ENCODE assay signal across 8 cellular contexts in the genomic region with DNA sequence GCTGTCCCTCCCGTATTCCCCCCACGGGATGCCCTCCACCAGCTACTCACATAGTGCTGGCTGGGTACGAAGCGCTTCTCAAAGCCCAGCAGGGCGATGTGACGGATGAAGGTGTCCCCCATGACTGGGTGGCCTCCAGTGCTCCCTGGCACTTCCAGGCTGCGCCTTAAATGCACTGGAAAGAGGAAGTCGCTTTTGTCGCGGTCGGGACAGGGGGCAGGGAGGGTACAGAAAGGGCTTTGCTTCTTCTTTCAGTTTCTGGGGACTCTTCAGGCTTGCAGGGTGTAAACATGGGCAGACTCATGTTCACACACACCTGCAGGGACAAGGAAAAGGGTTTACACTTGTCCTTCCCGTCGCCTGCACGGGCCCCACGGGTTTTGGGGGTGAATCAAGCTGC.
DNase-seq lines count a peak whose midpoint lies in the region; ATAC-seq lines count a peak whose summit lies in the region.
"Not testable (repeated sequence)": the region's sequence is repeated elsewhere in the genome, so short reads cannot be mapped to it uniquely, and the experiment has no call there.

No MANE protein-coding gene starts in this region.

- not testable (repeated sequence) for H3K9me3 ChIP-seq in CD4-positive, CD25-positive, alpha-beta regulatory T cell (ENCODE audit: control insufficient read depth in 2 of 2, low read length in 2 of 2)

- H3K9me3 Mint-ChIP-seq in CD4-positive, CD25-positive, alpha-beta regulatory T cell; effector memory CD8-positive, alpha-beta T cell; naive B cell: not testable (repeated sequence)

- not testable (repeated sequence) for H3K36me3 ChIP-seq in CD4-positive, CD25-positive, alpha-beta regulatory T cell (ENCODE audit: control insufficient read depth, insufficient read depth, low read length)

- not testable (repeated sequence) for H3K4me3 Mint-ChIP-seq in CD4-positive, CD25-positive, alpha-beta regulatory T cell; effector memory CD8-positive, alpha-beta T cell; naive B cell

- not testable (repeated sequence) for DNase-seq in CD4-positive, CD25-positive, alpha-beta regulatory T cell; effector memory CD8-positive, alpha-beta T cell; naive B cell

- H3K4me3 ChIP-seq in CD4-positive, CD25-positive, alpha-beta regulatory T cell (ENCODE audit: low read depth, low read length), result not testable (repeated sequence)

- not testable (repeated sequence) for H3K36me3 Mint-ChIP-seq in CD4-positive, CD25-positive, alpha-beta regulatory T cell; effector memory CD8-positive, alpha-beta T cell (ENCODE audit: insufficient read depth); naive B cell

- ATAC-seq in CD4-positive, CD25-positive, alpha-beta regulatory T cell (ENCODE audit: low read depth in 2 of 2), result peak; percentile 64 to 73
- ATAC-seq in GM19023 (IDR thresholded peaks at IDR 0.05; ENCODE audit: unreplicated experiment) (peak; percentile 81), GM21390 (IDR thresholded peaks at IDR 0.05; ENCODE audit: unreplicated experiment) (peak; percentile 74), HG02678 (IDR thresholded peaks at IDR 0.05; ENCODE audit: unreplicated experiment) (peak; percentile 88), HG03095 (IDR thresholded peaks at IDR 0.05; ENCODE audit: unreplicated experiment) (peak; percentile 72), HG03521 (IDR thresholded peaks at IDR 0.05; ENCODE audit: unreplicated experiment) (peak; percentile 72), naive B cell (ENCODE audit: low read depth in 2 of 2) (peak; percentile 96)
- ATAC-seq in effector memory CD8-positive, alpha-beta T cell (replicated peaks), result peak; percentile 61

- H3K4me1 ChIP-seq in CD4-positive, CD25-positive, alpha-beta regulatory T cell (ENCODE audit: control insufficient read depth, insufficient read depth, low read length, poor library complexity, severe bottlenecking), result not testable (repeated sequence)

- H3K4me1 Mint-ChIP-seq in CD4-positive, CD25-positive, alpha-beta regulatory T cell; effector memory CD8-positive, alpha-beta T cell (ENCODE audit: low read depth in 2 of 2); naive B cell: not testable (repeated sequence)

- H3K27ac ChIP-seq in CD4-positive, CD25-positive, alpha-beta regulatory T cell (ENCODE audit: insufficient read depth, low read length, poor library complexity, severe bottlenecking), result not testable (repeated sequence)

- H3K27me3 ChIP-seq in CD4-positive, CD25-positive, alpha-beta regulatory T cell (ENCODE audit: control insufficient read depth, insufficient read depth, low read length), result not testable (repeated sequence)

- H3K27ac Mint-ChIP-seq in CD4-positive, CD25-positive, alpha-beta regulatory T cell; effector memory CD8-positive, alpha-beta T cell; naive B cell: not testable (repeated sequence)

- H3K27me3 Mint-ChIP-seq in CD4-positive, CD25-positive, alpha-beta regulatory T cell; effector memory CD8-positive, alpha-beta T cell; naive B cell: not testable (repeated sequence)
